In the genomic region with DNA sequence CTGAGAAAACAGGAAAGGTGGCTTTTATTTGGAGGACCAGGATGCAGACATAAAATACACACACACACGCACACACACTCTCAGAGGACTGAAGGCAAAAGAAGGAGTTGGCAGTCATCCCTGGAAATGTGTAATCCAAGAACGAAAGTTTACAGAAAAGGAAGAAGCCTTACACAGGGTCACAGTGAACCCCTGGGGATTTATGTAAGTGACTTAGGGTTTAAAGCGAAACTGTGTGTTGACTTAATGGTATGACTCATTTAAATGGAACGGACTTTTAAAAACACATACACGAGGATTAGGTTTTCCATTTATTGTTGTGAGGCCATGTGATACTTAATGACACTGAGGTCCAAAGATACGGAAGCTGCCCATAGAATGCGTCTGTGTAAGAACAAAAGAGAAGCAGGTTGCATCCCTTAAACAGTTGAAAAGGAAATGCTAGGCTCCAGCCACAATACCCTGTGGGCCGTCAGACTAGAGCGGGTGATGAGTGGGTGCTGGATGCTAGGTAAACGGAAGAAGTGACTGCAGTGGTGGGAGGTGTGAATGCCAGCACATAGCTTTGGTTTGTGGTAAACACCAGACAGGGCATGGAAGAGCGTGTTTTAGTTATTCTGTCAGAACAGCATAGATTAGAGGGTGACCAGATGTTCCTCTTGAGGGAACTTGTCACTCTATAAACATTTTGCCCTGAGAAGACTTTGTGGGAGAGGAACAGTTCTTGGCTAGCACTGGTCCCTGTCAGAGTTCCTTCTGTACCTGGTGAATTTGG, we compare ENCODE assay signal across 8 cellular contexts. TPM values are rescaled to one million over a fixed set of nuclear protein-coding genes. Genes with fewer than 3 reads are reported as not detected.
DNase-seq lines count a peak whose midpoint lies in the region; ATAC-seq and TF ChIP-seq lines count a peak whose summit lies in the region.

No MANE protein-coding gene starts in this region.

- H3K27me3 ChIP-seq in ACC112 (ENCODE audit: insufficient read depth, low read length) (no peaks in the 10 kb centered on the region), Peyer's patch (no peaks in the 10 kb centered on the region)

- peak; percentile 95 for ATAC-seq in GM19035 (IDR thresholded peaks at IDR 0.05; ENCODE audit: unreplicated experiment)
- peak; percentile 81 for ATAC-seq in HG03280 (IDR thresholded peaks at IDR 0.05; ENCODE audit: unreplicated experiment)

- no peaks in the 10 kb centered on the region for H3K9me3 ChIP-seq in Peyer's patch

- in situ Hi-C loops in G401 (cut with HindIII; ENCODE audit: low sequenced_read_pairs), result no loop called here

- peaks cover 3% of the 10 kb centered on the region for H3K27me3 Mint-ChIP-seq in activated naive CD8-positive, alpha-beta T cell

- no peaks in the 10 kb centered on the region for H3K9me3 Mint-ChIP-seq in activated naive CD8-positive, alpha-beta T cell (ENCODE audit: low read depth)

- DNase-seq in Peyer's patch (peak in 1 of 3 donors; percentile 46), iPS-NIHi11 (ENCODE audit: low spot score) (peak; percentile 41), G401 (ENCODE audit: low spot score) (no peak)
- peak; percentile 32 to 57 for DNase-seq in stimulated activated CD4-positive, alpha-beta T cell treated with anti-CD3 and anti-CD28 coated beads, Interleukin-1b, Interleukin-23, amount 100 ng/mL, for 4 hours (ENCODE audit: low read depth in 2 of 2)

- H2AFZ ChIP-seq in ACC112 (ENCODE audit: low read length, unreplicated experiment), result no peak overlapping the region

- H3K4me1 Mint-ChIP-seq in activated naive CD8-positive, alpha-beta T cell (ENCODE audit: low read depth), result peaks cover 33% of the 10 kb centered on the region

- H3K4me1 ChIP-seq in ACC112 (ENCODE audit: control insufficient read depth, insufficient read depth, low read length, unreplicated experiment) (peaks cover 26% of the 10 kb centered on the region), Peyer's patch (peaks cover 0 to 14% (median 3%) of the 10 kb centered on the region in 4 donors)

- H3K27ac ChIP-seq in ACC112 (ENCODE audit: low read depth, low read length) (peak overlapping the region; percentile 86), Peyer's patch (peak overlapping the region; percentile 9 to 59 (median 40))

- no peaks in the 10 kb centered on the region for H3K36me3 ChIP-seq in ACC112 (ENCODE audit: insufficient read depth, low read length)
- no peaks in the 10 kb centered on the region for H3K36me3 ChIP-seq in Peyer's patch

- no peak for TF ChIP-seq POLR2A in Peyer's patch (IDR thresholded peaks at IDR 0.05)

- no peak for TF ChIP-seq CTCF in Peyer's patch (IDR thresholded peaks at IDR 0.05)

- H3K79me2 ChIP-seq in ACC112 (ENCODE audit: control insufficient read depth, insufficient read depth, low read length, unreplicated experiment), result no peaks in the 10 kb centered on the region

- peaks cover 3% of the 10 kb centered on the region for H3K36me3 Mint-ChIP-seq in activated naive CD8-positive, alpha-beta T cell

- peak overlapping the region; percentile 58 for H3K4me3 Mint-ChIP-seq in activated naive CD8-positive, alpha-beta T cell

- peak overlapping the region; percentile 90 for H3K27ac Mint-ChIP-seq in activated naive CD8-positive, alpha-beta T cell

- H3K4me3 ChIP-seq in ACC112 (ENCODE audit: low read depth, low read length), result peak overlapping the region; percentile 64
- peak overlapping the region in 2 of 4 donors; percentile 18 to 19 for H3K4me3 ChIP-seq in Peyer's patch

RNA-seq across cellular contexts. Expression of gene BCL10, which starts 21.6 kb away (rescaled TPM):
- 10 to 100 TPM; 25.6 to 45.7 (median 37.0) TPM for total RNA-seq in Peyer's patch
- total RNA-seq in G401 (2014; rRNA removed; shearing (Covaris generic)), result 6.7 and 7.9 TPM in 2 replicates

RNA-seq across cellular contexts. Expression of gene C1orf52, which starts 38.6 kb away (rescaled TPM):
- 10 to 100 TPM; 15.1 to 57.8 (median 18.4) TPM for total RNA-seq in Peyer's patch
- 23.2 and 34.3 TPM in 2 replicates for total RNA-seq in G401 (2014; rRNA removed; shearing (Covaris generic))
